8 cellular contexts compared by ENCODE assay signal in the genomic region with DNA sequence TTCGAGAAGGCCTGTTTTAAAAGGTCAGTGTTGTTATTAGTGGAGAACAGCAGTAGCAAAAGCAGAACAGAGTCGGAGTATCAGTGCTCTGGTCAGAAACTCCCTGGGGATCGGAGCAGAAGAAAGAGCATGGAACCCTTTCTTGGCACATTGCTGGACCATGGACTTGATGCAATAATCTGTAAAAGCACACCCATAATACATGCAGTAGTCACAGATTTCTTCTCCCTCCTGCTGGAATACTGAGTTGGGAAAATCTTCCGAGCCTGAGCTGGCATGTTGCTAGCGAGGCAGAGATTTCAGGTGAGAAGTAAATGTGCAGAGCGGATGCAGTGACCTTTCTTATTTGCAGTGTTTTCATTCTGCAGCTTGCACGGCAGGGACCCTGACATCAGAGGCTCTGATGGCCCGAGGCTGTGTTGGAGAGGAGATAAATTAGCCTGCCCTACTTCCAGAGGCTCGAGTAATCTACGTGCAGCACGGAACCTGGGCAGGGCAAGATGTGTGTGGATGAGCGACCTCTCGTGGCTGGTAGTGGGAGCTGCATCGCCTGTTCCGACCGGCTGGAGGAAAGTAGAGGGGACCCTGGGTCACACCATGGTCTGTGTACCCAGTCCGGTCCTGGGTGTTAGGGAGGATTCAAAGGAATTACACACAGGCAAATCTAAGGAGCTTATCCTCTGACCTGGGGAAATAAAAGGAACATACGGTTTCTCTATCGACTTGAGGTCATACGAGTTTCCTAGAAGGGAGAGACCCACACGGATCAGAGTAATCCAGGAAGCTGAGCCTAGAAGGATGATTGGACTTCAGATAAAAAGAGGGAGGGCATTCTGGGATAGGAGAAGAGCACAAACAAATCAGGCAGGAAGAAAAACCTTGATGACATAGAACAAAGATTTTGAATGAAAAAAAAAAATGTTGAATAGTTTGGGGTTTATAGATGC.
DNase-seq lines count a peak whose midpoint lies in the region; ATAC-seq and TF ChIP-seq lines count a peak whose summit lies in the region.

No MANE protein-coding gene starts in this region.

- H3K79me2 ChIP-seq in OCI-LY1 (ENCODE audit: insufficient read depth, low read length), result no peaks in the 10 kb centered on the region

- ATAC-seq in GM19043 (IDR thresholded peaks at IDR 0.05; ENCODE audit: low read depth, unreplicated experiment) (peak; percentile 89), HG03521 (IDR thresholded peaks at IDR 0.05; ENCODE audit: unreplicated experiment) (peak; percentile 90)

- H3K4me1 ChIP-seq in BE2C, result no peaks in the 10 kb centered on the region
- no peaks in the 10 kb centered on the region for H3K4me1 ChIP-seq in OCI-LY1 (ENCODE audit: insufficient read depth, low read length, severe bottlenecking)

- DNase-seq in BE2C, result peak; percentile 84
- peak; percentile 60 for DNase-seq in activated T-cell treated with anti-CD3 and anti-CD28 coated beads for 24 hours (ENCODE audit: low read depth)
- DNase-seq in erythroblast (lab: John Stamatoyannopoulos, UW), result peak; percentile 62 to 71
- peak; percentile 74 for DNase-seq in myocyte (ENCODE audit: low read depth)
- DNase-seq in stimulated activated CD8-positive, alpha-beta memory T cell treated with anti-CD3 and anti-CD28 coated beads, Interleukin-7, amount 100 ng/mL, for 4 hours (ENCODE audit: low read depth in 2 of 2), result peak; percentile 18 to 24

- H4K20me1 ChIP-seq in OCI-LY1 (ENCODE audit: insufficient read depth, low read length), result no peaks in the 10 kb centered on the region

- no peak overlapping the region for H2AFZ ChIP-seq in OCI-LY1 (ENCODE audit: low read length)

- H3K4me3 ChIP-seq in BE2C (ENCODE audit: low read depth, low read length) (peak overlapping the region; percentile 45), OCI-LY1 (ENCODE audit: low read depth, low read length, poor library complexity, severe bottlenecking) (no peak overlapping the region)

- H3K9me3 ChIP-seq in BE2C (no peaks in the 10 kb centered on the region), OCI-LY1 (ENCODE audit: low read length) (no peaks in the 10 kb centered on the region)

- no peaks in the 10 kb centered on the region for H3K36me3 ChIP-seq in BE2C
- no peaks in the 10 kb centered on the region for H3K36me3 ChIP-seq in OCI-LY1 (ENCODE audit: insufficient read depth, low read length)

- H3K9ac ChIP-seq in OCI-LY1 (ENCODE audit: low read length), result no peak overlapping the region

- H3K27ac ChIP-seq in OCI-LY1 (ENCODE audit: low read depth, low read length, poor library complexity, severe bottlenecking), result no peak overlapping the region

- no peak for TF ChIP-seq POLR2A in erythroblast (IDR thresholded peaks at IDR 0.05; ENCODE audit: low read length)

- TF ChIP-seq CTCF in BE2C (IDR thresholded peaks at IDR 0.05; ENCODE audit: low read depth, low read length), result peak; percentile 98
- peak; percentile 90 for TF ChIP-seq CTCF in OCI-LY1 (IDR thresholded peaks at IDR 0.05; ENCODE audit: low read length)

- no peaks in the 10 kb centered on the region for H3K9me2 ChIP-seq in OCI-LY1 (ENCODE audit: low read depth, low read length)

- H3K27me3 ChIP-seq in BE2C, result no peaks in the 10 kb centered on the region
- no peaks in the 10 kb centered on the region for H3K27me3 ChIP-seq in OCI-LY1 (ENCODE audit: insufficient read depth, low read length)

- H3F3A ChIP-seq in OCI-LY1 (ENCODE audit: insufficient read depth, low read length), result no peaks in the 10 kb centered on the region

- H3K4me2 ChIP-seq in OCI-LY1 (ENCODE audit: low read length), result no peak overlapping the region

Comparison
In these comparisons a context has a peak if more than half of its experiments do, and no peak if none do; other contexts are left out.
1. DNase-seq: peak in every context shown above with its lines; median percentile 84 in BE2C; 74 in myocyte; 66 in erythroblast; 60 in activated T-cell treated with anti-CD3 and anti-CD28 coated beads for 24 hours; 21 in stimulated activated CD8-positive, alpha-beta memory T cell treated with anti-CD3 and anti-CD28 coated beads, Interleukin-7, amount 100 ng/mL, for 4 hours.